Comparison of ENCODE assay signal across 8 cellular contexts in the genomic region with DNA sequence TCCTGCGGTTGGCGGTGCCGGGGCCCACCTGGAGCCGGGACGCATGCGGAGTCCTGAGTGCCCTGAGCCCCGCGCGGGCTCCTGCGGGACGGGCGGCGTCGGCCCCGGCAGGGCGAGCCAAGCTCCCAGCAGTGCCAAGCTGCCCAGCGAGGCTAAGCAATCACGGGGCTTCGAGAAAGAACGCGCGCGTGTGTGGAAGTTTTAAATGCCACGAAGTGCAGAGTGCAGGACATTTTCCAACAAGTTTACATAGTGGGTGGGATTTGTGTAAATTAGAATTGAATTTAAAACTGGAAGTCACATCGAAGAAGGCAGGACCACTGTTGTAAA. TPM values are rescaled to one million over a fixed set of nuclear protein-coding genes. Genes with fewer than 3 reads are reported as not detected.
DNase-seq lines count a peak whose midpoint lies in the region; ATAC-seq and TF ChIP-seq lines count a peak whose summit lies in the region.

No MANE protein-coding gene starts in this region.

- peak; percentile 46 for DNase-seq in GM23248
- no peak for DNase-seq in activated CD4-positive, alpha-beta memory T cell treated with anti-CD3 and anti-CD28 coated beads, Interleukin-2, amount 10 ng/mL, durations not matched to agents 7 days and 5 days
- peak; percentile 18 for DNase-seq in left ventricle myocardium inferior
- no peak for DNase-seq in sciatic nerve (ENCODE audit: low spot score)
- no peak for DNase-seq in SW 1271 (lab: John Stamatoyannopoulos, UW)
- DNase-seq in GM13976 (ENCODE audit: low spot score), result no peak
- DNase-seq in islet precursor cell, result no peak

- peak overlapping the region; percentile 92 for H2AFZ ChIP-seq in GM23248

- H3K27me3 ChIP-seq in GM23248 (replicated peaks; ENCODE audit: insufficient read depth) (no peaks in the 10 kb centered on the region), left ventricle myocardium inferior (ENCODE audit: low read depth) (peaks cover 20% of the 10 kb centered on the region)

- H3K9me3 ChIP-seq in GM23248 (ENCODE audit: low read depth) (no peaks in the 10 kb centered on the region), left ventricle myocardium inferior (replicated peaks) (no peaks in the 10 kb centered on the region)

- peak overlapping the region; percentile 85 for H3K4me2 ChIP-seq in GM23248 (ENCODE audit: unreplicated experiment)

- TF ChIP-seq CTCF in left ventricle myocardium inferior (IDR thresholded peaks at IDR 0.05; ENCODE audit: borderline replicate concordance) (no peak), GM13976 (IDR thresholded peaks at IDR 0.05; ENCODE audit: borderline replicate concordance, control extremely low read depth, extremely low read depth, insufficient read depth, missing control alignments) (no peak)

- H3K9ac ChIP-seq in GM23248, result peak overlapping the region; percentile 61

- no peak overlapping the region for H3K27ac Mint-ChIP-seq in activated CD4-positive, alpha-beta memory T cell treated with anti-CD3 and anti-CD28 coated beads, Interleukin-2, amount 10 ng/mL, durations not matched to agents 7 days and 5 days

- in situ Hi-C loops in GM23248 (cut with MboI), result no loop called here
- in situ Hi-C loops in GM13976 (cut with MboI; ENCODE audit: low sequenced_read_pairs, unreplicated experiment), result no loop called here

- peaks cover 29% of the 10 kb centered on the region for H3K27me3 Mint-ChIP-seq in activated CD4-positive, alpha-beta memory T cell treated with anti-CD3 and anti-CD28 coated beads, Interleukin-2, amount 10 ng/mL, durations not matched to agents 7 days and 5 days

- H3K4me3 ChIP-seq in GM23248 (peak overlapping the region; percentile 83), left ventricle myocardium inferior (peak overlapping the region; percentile 80)

- peaks cover 2% of the 10 kb centered on the region for H3K9me3 Mint-ChIP-seq in activated CD4-positive, alpha-beta memory T cell treated with anti-CD3 and anti-CD28 coated beads, Interleukin-2, amount 10 ng/mL, durations not matched to agents 7 days and 5 days

- no peaks in the 10 kb centered on the region for H4K20me1 ChIP-seq in GM23248 (ENCODE audit: insufficient read depth)

- H3K79me2 ChIP-seq in GM23248 (ENCODE audit: insufficient read depth), result no peaks in the 10 kb centered on the region

- H3K4me3 Mint-ChIP-seq in activated CD4-positive, alpha-beta memory T cell treated with anti-CD3 and anti-CD28 coated beads, Interleukin-2, amount 10 ng/mL, durations not matched to agents 7 days and 5 days, result peak overlapping the region; percentile 17

- CTCF ChIA-PET in activated CD4-positive, alpha-beta memory T cell treated with anti-CD3 and anti-CD28 coated beads, Interleukin-2, amount 10 ng/mL, durations not matched to agents 7 days and 5 days (lab: Charles Lee), result no interaction called here

- H3F3A ChIP-seq in GM23248 (ENCODE audit: insufficient read depth), result 0 out of 2 replicates have a peak, but pooled peaks cover 4% of the 10 kb centered on the region

- H3K4me1 ChIP-seq in GM23248 (ENCODE audit: insufficient read depth) (no peaks in the 10 kb centered on the region), left ventricle myocardium inferior (peaks cover 29% of the 10 kb centered on the region)

- H3K36me3 Mint-ChIP-seq in activated CD4-positive, alpha-beta memory T cell treated with anti-CD3 and anti-CD28 coated beads, Interleukin-2, amount 10 ng/mL, durations not matched to agents 7 days and 5 days (ENCODE audit: low read depth), result no peaks in the 10 kb centered on the region

- no peaks in the 10 kb centered on the region for H3K9me2 ChIP-seq in GM23248 (ENCODE audit: insufficient read depth)

- peak; percentile 42 for ATAC-seq in sciatic nerve
- no peak for ATAC-seq in GM21786 (IDR thresholded peaks at IDR 0.05; ENCODE audit: unreplicated experiment)

- intact Hi-C loops in left ventricle myocardium inferior (cut with micrococcal nuclease), result no loop called here
- intact Hi-C loops in sciatic nerve (cut with DNase I), result no loop called here

- H3K27ac ChIP-seq in GM23248 (no peak overlapping the region), left ventricle myocardium inferior (replicated peaks) (peak overlapping the region; percentile 72)

- H3K36me3 ChIP-seq in GM23248 (ENCODE audit: low read depth) (no peaks in the 10 kb centered on the region), left ventricle myocardium inferior (no peaks in the 10 kb centered on the region)

- WGBS in GM23248 (ENCODE audit: low coverage in 1 of 2, low lambda C conversion rate in 2 of 2, missing lambda C conversion rate in 2 of 2), 2 experiments, result 4 to 5% methylated on average over 25 of the region's 25 CpGs

- peaks cover 14% of the 10 kb centered on the region for H3K4me1 Mint-ChIP-seq in activated CD4-positive, alpha-beta memory T cell treated with anti-CD3 and anti-CD28 coated beads, Interleukin-2, amount 10 ng/mL, durations not matched to agents 7 days and 5 days

- POLR2A ChIA-PET in activated CD4-positive, alpha-beta memory T cell treated with anti-CD3 and anti-CD28 coated beads, Interleukin-2, amount 10 ng/mL, durations not matched to agents 7 days and 5 days (lab: Charles Lee), result interaction anchor here (1.4 kb wide), 2 partner anchors 8 to 24 kb away, joined by 3 to 4 read pairs; no protein-coding TSS in a partner anchor

RNA-seq across cellular contexts. Expression of gene CPM, which starts 0.6 kb away (rescaled TPM):
- 8.5 and 13.7 TPM in 2 replicates for total RNA-seq in GM23248 (2014; rRNA removed; shearing (Covaris generic))
- 21.0 and 22.5 TPM in 2 replicates for polyA plus RNA-seq in GM23248 (2016; fragmentation: Nextera tagmentation; extraction: Ambion mirVana)
- 1 to 10 TPM; 1.1 to 1.4 TPM for total RNA-seq in activated CD4-positive, alpha-beta memory T cell treated with anti-CD3 and anti-CD28 coated beads, Interleukin-2, amount 10 ng/mL, durations not matched to agents 7 days and 5 days
- total RNA-seq in left ventricle myocardium inferior (6.3 TPM), sciatic nerve (32.5 TPM)

Comparison
In these comparisons a context has a peak if more than half of its experiments do, and no peak if none do; other contexts are left out.
1. DNase-seq: peak in GM23248 (single experiment) and left ventricle myocardium inferior (single experiment); none in activated CD4-positive, alpha-beta memory T cell treated with anti-CD3 and anti-CD28 coated beads, Interleukin-2, amount 10 ng/mL, durations not matched to agents 7 days and 5 days (single experiment), sciatic nerve (single experiment), SW 1271 (0 of 2), GM13976 (single experiment) and islet precursor cell (single experiment).